ENCODE assay signal across 8 cellular contexts in genomic region chr14:49971156-49972141, GRCh38.
DNase-seq lines count a peak whose midpoint lies in the region; ATAC-seq and TF ChIP-seq lines count a peak whose summit lies in the region.

No MANE protein-coding gene starts in this region.

- CTCF ChIA-PET in Calu3 (lab: Charles Lee), result interaction anchor here (0.6 to 2.7 kb wide), 11 partner anchors 9 to 118 kb away, joined by 3 to 9 read pairs (median 3); partner anchors contain the start of gene ARF6

- peak overlapping the region; percentile 37 for H3K4me3 ChIP-seq in SU-DHL-6 (ENCODE audit: insufficient read depth, low read length, poor library complexity, severe bottlenecking)
- no peak overlapping the region for H3K4me3 ChIP-seq in BE2C (ENCODE audit: low read depth, low read length)

- no peaks in the 10 kb centered on the region for H3K79me2 ChIP-seq in SU-DHL-6 (ENCODE audit: insufficient read depth, low read length)

- H3K4me3 Mint-ChIP-seq in Calu3 (ENCODE audit: low read depth, unreplicated experiment) (peak overlapping the region; percentile 7), chondrocyte (ENCODE audit: unreplicated experiment) (no peak overlapping the region), nephron progenitor cell (no peak overlapping the region)

- no peaks in the 10 kb centered on the region for H3K27me3 Mint-ChIP-seq in Calu3 (ENCODE audit: unreplicated experiment)
- H3K27me3 Mint-ChIP-seq in chondrocyte (ENCODE audit: low read depth), result no peaks in the 10 kb centered on the region
- peaks cover 5% of the 10 kb centered on the region for H3K27me3 Mint-ChIP-seq in nephron progenitor cell (ENCODE audit: low read depth, poor library complexity)

- H3K27me3 ChIP-seq in SU-DHL-6 (ENCODE audit: low read length) (no peaks in the 10 kb centered on the region), BE2C (no peaks in the 10 kb centered on the region)

- H2AFZ ChIP-seq in SU-DHL-6 (ENCODE audit: low read depth, low read length, severe bottlenecking), result no peak overlapping the region

- H3K36me3 ChIP-seq in SU-DHL-6 (ENCODE audit: low read length), result no peaks in the 10 kb centered on the region
- H3K36me3 ChIP-seq in BE2C, result no peaks in the 10 kb centered on the region

- BruUV-seq in Calu3 (replicated peaks; lab: Mats Ljungman, UMichigan), result no TSS peak

- H3F3A ChIP-seq in SU-DHL-6 (ENCODE audit: insufficient read depth), result peaks cover 63% of the 10 kb centered on the region

- no peaks in the 10 kb centered on the region for H4K20me1 ChIP-seq in SU-DHL-6 (ENCODE audit: low read depth, low read length)

- H3K9me3 Mint-ChIP-seq in Calu3 (ENCODE audit: low read depth, unreplicated experiment) (no peaks in the 10 kb centered on the region), chondrocyte (ENCODE audit: low read depth) (no peaks in the 10 kb centered on the region), nephron progenitor cell (no peaks in the 10 kb centered on the region)

- ATAC-seq in GM19438 (IDR thresholded peaks at IDR 0.05; ENCODE audit: low read depth, unreplicated experiment), result peak; percentile 86
- peak; percentile 91 for ATAC-seq in HG03432 (IDR thresholded peaks at IDR 0.05; ENCODE audit: unreplicated experiment)

- H3K27ac ChIP-seq in SU-DHL-6 (ENCODE audit: low read depth, low read length), result peak overlapping the region; percentile 99

- H3K9me3 ChIP-seq in SU-DHL-6 (ENCODE audit: insufficient read depth, low read length) (no peaks in the 10 kb centered on the region), BE2C (no peaks in the 10 kb centered on the region)

- H3K27ac Mint-ChIP-seq in Calu3 (ENCODE audit: unreplicated experiment) (peak overlapping the region; percentile 85), chondrocyte (ENCODE audit: unreplicated experiment) (peak overlapping the region; percentile 90), nephron progenitor cell (peak overlapping the region; percentile 18)

- H3K4me1 ChIP-seq in BE2C, result peaks cover 26% of the 10 kb centered on the region

- peak overlapping the region; percentile 62 for H3K9ac ChIP-seq in SU-DHL-6 (ENCODE audit: low read length)

- intact Hi-C loops in Calu3 (cut with micrococcal nuclease; ENCODE audit: unreplicated experiment), result loop anchor here (2.0 to 5.0 kb wide), 2 partner anchors 91 to 133 kb away; no protein-coding TSS in a partner anchor
- intact Hi-C loops in head of caudate nucleus (cut with DNase I), result no loop called here

- H3K36me3 Mint-ChIP-seq in Calu3 (ENCODE audit: insufficient read depth, unreplicated experiment) (peaks cover 23% of the 10 kb centered on the region), chondrocyte (ENCODE audit: low read depth) (no peaks in the 10 kb centered on the region), nephron progenitor cell (ENCODE audit: low read depth) (no peaks in the 10 kb centered on the region)

- peak overlapping the region; percentile 79 for H3K4me2 ChIP-seq in SU-DHL-6 (ENCODE audit: low read depth, low read length, poor library complexity, severe bottlenecking)

- H3K4me1 Mint-ChIP-seq in Calu3 (ENCODE audit: low read depth, unreplicated experiment) (peaks cover 78% of the 10 kb centered on the region), chondrocyte (ENCODE audit: low read depth) (peaks cover 67% of the 10 kb centered on the region), nephron progenitor cell (peaks cover 31% of the 10 kb centered on the region)

- TF ChIP-seq CTCF in Calu3 (IDR thresholded peaks at IDR 0.05; ENCODE audit: unreplicated experiment), result no peak
- TF ChIP-seq CTCF in SU-DHL-6 (IDR thresholded peaks at IDR 0.05; ENCODE audit: insufficient read depth, low read length, poor library complexity, severe bottlenecking), result no peak
- no peak for TF ChIP-seq CTCF in chondrocyte (IDR thresholded peaks at IDR 0.05)
- no peak for TF ChIP-seq CTCF in nephron progenitor cell (IDR thresholded peaks at IDR 0.05)
- TF ChIP-seq CTCF in BE2C (IDR thresholded peaks at IDR 0.05; ENCODE audit: low read depth, low read length), result no peak

- no peaks in the 10 kb centered on the region for H3K9me2 ChIP-seq in SU-DHL-6 (replicated peaks; ENCODE audit: insufficient read depth, low read length)

- DNase-seq in Calu3, result no peak
- no peak for DNase-seq in chondrocyte (ENCODE audit: low spot score)
- no peak for DNase-seq in nephron progenitor cell
- no peak for DNase-seq in BE2C
- DNase-seq in head of caudate nucleus, result no peak

Comparison
In these comparisons a context has a peak if more than half of its experiments do, and no peak if none do; other contexts are left out.
1. H3K27ac Mint-ChIP-seq: peak in every context shown above with its lines; median percentile 90 in chondrocyte; 85 in Calu3; 18 in nephron progenitor cell.